Comparison of ENCODE assay signal across 20 cellular contexts in the genomic region with DNA sequence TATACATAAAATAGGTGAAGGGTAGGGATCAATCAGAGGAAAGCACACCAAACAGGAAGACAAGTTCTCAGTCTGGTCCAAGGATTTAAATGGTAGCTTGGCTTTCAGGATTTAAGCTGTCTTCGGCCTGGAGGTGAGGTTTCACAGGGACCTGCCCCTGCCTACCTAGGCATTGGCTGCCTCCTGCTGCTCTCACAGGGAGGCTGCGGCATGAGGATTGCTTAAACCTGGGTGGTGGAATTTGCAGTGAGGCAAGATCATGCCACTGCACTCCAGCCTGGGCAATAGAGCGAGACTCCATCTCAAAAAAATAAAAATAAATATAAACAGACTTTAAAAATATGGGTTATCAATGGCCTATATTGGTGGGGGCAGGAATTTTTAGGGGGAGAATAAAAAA.
DNase-seq lines count a peak whose midpoint lies in the region; ATAC-seq and TF ChIP-seq lines count a peak whose summit lies in the region.
"Had no signal": no experiment of that assay in that cellular context is flagged by ENCODE, and none has a peak within 500 bp of the region (broad histone marks: within the 10 kb centered on the region; RNA-seq: fewer than 3 reads in every experiment).

No MANE protein-coding gene starts in this region.

- H3K9ac ChIP-seq in BLaER1 treated with 17β-estradiol and CSF1 and Interleukin-3, amounts not matched to agents 10 nM and 100 nM = no peak overlapping the region
- no peak overlapping the region for H3K9ac ChIP-seq in trophoblast cell (ENCODE audit: low read length)

- peaks cover 8% of the 10 kb centered on the region for H3K79me2 ChIP-seq in trophoblast cell (ENCODE audit: control insufficient read depth, insufficient read depth, low read length, poor library complexity)

- ATAC-seq in GM19397 (IDR thresholded peaks at IDR 0.05; ENCODE audit: unreplicated experiment) = no peak
- no peak for ATAC-seq in GM18502 (IDR thresholded peaks at IDR 0.05; ENCODE audit: poor library complexity, unreplicated experiment)
- ATAC-seq in HG03045 (IDR thresholded peaks at IDR 0.05; ENCODE audit: unreplicated experiment) = no peak
- ATAC-seq: GM12878 had no signal

- TF ChIP-seq CTCF in GM13977 (IDR thresholded peaks at IDR 0.05; ENCODE audit: extremely low read depth, insufficient read depth, missing control alignments) = peak; percentile 20
- TF ChIP-seq CTCF in sigmoid colon (IDR thresholded peaks at IDR 0.05) = no peak

- in situ Hi-C loops in GM13977 (cut with MboI; ENCODE audit: low pct_unique_long_range_greater_than_20kb, low sequenced_read_pairs, unreplicated experiment) = no loop called here

- TF ChIP-seq POLR2A in sigmoid colon (IDR thresholded peaks at IDR 0.05) = no peak

- peaks cover 21 to 65% (median 62%) of the 10 kb centered on the region in 11 experiments for H3K9me3 ChIP-seq in BLaER1 treated with 17β-estradiol and CSF1 and Interleukin-3, amounts not matched to agents 10 nM and 100 nM (replicated peaks in 1 of 11)
- H3K9me3 ChIP-seq in trophoblast cell (ENCODE audit: insufficient read depth, low read depth, low read length) = peaks cover 2% of the 10 kb centered on the region
- H3K9me3 ChIP-seq in sigmoid colon = no peaks in the 10 kb centered on the region
- H3K9me3 ChIP-seq: BE2C had no signal

- H2BK12ac ChIP-seq in trophoblast cell (ENCODE audit: low read length) = no peak overlapping the region

- DNase-seq in GM13977 (ENCODE audit: low spot score) (no peak), trophoblast cell (peak; percentile 79 to 85), sigmoid colon (peak; percentile 18)
- no peak for DNase-seq in activated CD4-positive, alpha-beta T cell treated with anti-CD3 and anti-CD28 coated beads for 48 hours
- DNase-seq: 8988T; ACHN; BE2C; C1 segment of cervical spinal cord; Calu3; CD4-positive, alpha-beta memory T cell; CD4-positive, CD25-positive, alpha-beta regulatory T cell; CD8-positive, alpha-beta memory T cell; COR-L47; DMS79 treated with DMSO at 0.1 percent for 48 hours; GF-D8 had no signal

- WGBS in trophoblast cell (ENCODE audit: extremely low coverage, insufficient coverage, insufficient read length) = no CpG with 5 or more reads among the region's 3 CpGs
- WGBS in sigmoid colon, 2 donors = 98 to 99% methylated on average over 3 of the region's 3 CpGs

- H3K36me3 ChIP-seq in BLaER1 treated with 17β-estradiol and CSF1 and Interleukin-3, amounts not matched to agents 10 nM and 100 nM = peaks cover 22 to 78% (median 65%) of the 10 kb centered on the region in 11 experiments
- no peaks in the 10 kb centered on the region for H3K36me3 ChIP-seq in trophoblast cell (ENCODE audit: control insufficient read depth in 1 of 2, insufficient read depth in 2 of 2, low read length in 2 of 2)
- H3K36me3 ChIP-seq in sigmoid colon = no peaks in the 10 kb centered on the region
- H3K36me3 ChIP-seq: BE2C had no signal

- no peak overlapping the region for H3K14ac ChIP-seq in trophoblast cell (ENCODE audit: low read length)

- H3K18ac ChIP-seq in trophoblast cell (ENCODE audit: low read length) = peak overlapping the region; percentile 25

- peaks cover 0 to 65% (median 0%) of the 10 kb centered on the region in 11 experiments; a peak in 5 of 22 replicates for H4K20me1 ChIP-seq in BLaER1 treated with 17β-estradiol and CSF1 and Interleukin-3, amounts not matched to agents 10 nM and 100 nM

- peaks cover 43 to 85% (median 61%) of the 10 kb centered on the region in 10 experiments for H3K4me1 ChIP-seq in BLaER1 treated with 17β-estradiol and CSF1 and Interleukin-3, amounts not matched to agents 10 nM and 100 nM
- H3K4me1 ChIP-seq in trophoblast cell (ENCODE audit: control insufficient read depth in 1 of 2, insufficient read depth in 2 of 2, low read length in 2 of 2) = peaks cover 20 to 31% of the 10 kb centered on the region in 2 experiments
- H3K4me1 ChIP-seq in sigmoid colon = peaks cover 2 to 33% (median 31%) of the 10 kb centered on the region in 4 donors
- H3K4me1 ChIP-seq: BE2C had no signal

- H4K8ac ChIP-seq in trophoblast cell (ENCODE audit: low read depth, low read length) = no peak overlapping the region

- H3K27me3 ChIP-seq in BLaER1 treated with 17β-estradiol and CSF1 and Interleukin-3, amounts not matched to agents 10 nM and 100 nM = no peaks in the 10 kb centered on the region
- H3K27me3 ChIP-seq in trophoblast cell (ENCODE audit: insufficient read depth, low read length) = no peaks in the 10 kb centered on the region
- no peaks in the 10 kb centered on the region for H3K27me3 ChIP-seq in sigmoid colon
- H3K27me3 ChIP-seq: BE2C had no signal

- H4K91ac ChIP-seq in trophoblast cell (ENCODE audit: low read depth, low read length) = no peak overlapping the region

- no peak overlapping the region for H2BK5ac ChIP-seq in trophoblast cell (ENCODE audit: low read depth, low read length, poor library complexity)

- H3K27ac ChIP-seq in BLaER1 treated with 17β-estradiol and CSF1 and Interleukin-3, amounts not matched to agents 10 nM and 100 nM = peak overlapping the region in 1 of 11 experiments; percentile 93; a peak in 2 of 22 replicates
- H3K27ac ChIP-seq in trophoblast cell (ENCODE audit: low read depth, low read length) (no peak overlapping the region), sigmoid colon (no peak overlapping the region)

- no peak overlapping the region for H3K4ac ChIP-seq in trophoblast cell (ENCODE audit: low read depth, low read length)

- no peak overlapping the region for H3K23ac ChIP-seq in trophoblast cell (ENCODE audit: low read length)

- H2BK120ac ChIP-seq in trophoblast cell (ENCODE audit: insufficient read depth, low read length, poor library complexity) = no peak overlapping the region

- H3K79me1 ChIP-seq in trophoblast cell (ENCODE audit: low read length) = peaks cover 21% of the 10 kb centered on the region

- H4K12ac ChIP-seq in trophoblast cell (ENCODE audit: low read depth, low read length) = no peak overlapping the region

- no peak overlapping the region for H3K4me2 ChIP-seq in BLaER1 treated with 17β-estradiol and CSF1 and Interleukin-3, amounts not matched to agents 10 nM and 100 nM
- no peak overlapping the region for H3K4me2 ChIP-seq in trophoblast cell (ENCODE audit: low read length)

- H2AK5ac ChIP-seq in trophoblast cell (ENCODE audit: low read length) = no peak overlapping the region

- intact Hi-C loops in sigmoid colon (cut with DNase I) = no loop called here

- TF ChIP-seq EP300 in sigmoid colon (IDR thresholded peaks at IDR 0.05) = no peak

- peak overlapping the region in 8 of 10 experiments; percentile 8 to 36 (median 26); a peak in 7 of 20 replicates for H3K4me3 ChIP-seq in BLaER1 treated with 17β-estradiol and CSF1 and Interleukin-3, amounts not matched to agents 10 nM and 100 nM
- H3K4me3 ChIP-seq in trophoblast cell (ENCODE audit: low read depth, low read length) (no peak overlapping the region), sigmoid colon (no peak overlapping the region)
- H3K4me3 ChIP-seq: GM12878 had no signal

- no peak overlapping the region for H2AFZ ChIP-seq in trophoblast cell (ENCODE audit: insufficient read depth, low read length, poor library complexity)

Comparison
In these comparisons a context has a peak if more than half of its experiments do, and no peak if none do; other contexts are left out.
1. H3K4me3 ChIP-seq: peak in BLaER1 treated with 17β-estradiol and CSF1 and Interleukin-3, amounts not matched to agents 10 nM and 100 nM (8 of 10); none in trophoblast cell (single experiment) and sigmoid colon (0 of 4).
2. DNase-seq: peak in trophoblast cell (2 of 2) and sigmoid colon (single experiment); none in GM13977 (single experiment) and activated CD4-positive, alpha-beta T cell treated with anti-CD3 and anti-CD28 coated beads for 48 hours (single experiment).